In genomic region chr5:125870271-125870670, GRCh38 we compare ENCODE assay signal across 19 cellular contexts.
A peak's percentile ranks its signal among the peaks of the same experiment; 100 is the strongest.
DNase-seq lines count a peak whose midpoint lies in the region; ATAC-seq, FAIRE-seq and TF ChIP-seq lines count a peak whose summit lies in the region.
"Had no signal": no experiment of that assay in that cellular context is flagged by ENCODE, and none has a peak within 500 bp of the region (broad histone marks: within the 10 kb centered on the region; RNA-seq: fewer than 3 reads in every experiment).

No MANE protein-coding gene starts in this region.

- TF ChIP-seq CTCF in AG09319 (IDR thresholded peaks at IDR 0.05; ENCODE audit: low read depth, low read length) (no peak), SK-N-SH (IDR thresholded peaks at IDR 0.05) (no peak), foreskin fibroblast (IDR thresholded peaks at IDR 0.05; ENCODE audit: low read depth, low read length) (no peak)

- H3K4me2 ChIP-seq in SK-N-SH, result no peak overlapping the region

- H3K27me3 ChIP-seq in HAP-1 (ENCODE audit: low read depth) (peaks cover 6% of the 10 kb centered on the region; the same call in 1 of the 2 replicates), SK-N-SH (ENCODE audit: insufficient read depth) (no peaks in the 10 kb centered on the region)
- H3K27me3 ChIP-seq: heart left ventricle had no signal

- no peaks in the 10 kb centered on the region for H3K79me2 ChIP-seq in SK-N-SH (ENCODE audit: insufficient read depth)

- POLR2A ChIA-PET in SK-N-SH (lab: Yijun Ruan, JAX), result no interaction called here

- no peaks in the 10 kb centered on the region for H3K9me2 ChIP-seq in SK-N-SH

- ATAC-seq in GM18873 (IDR thresholded peaks at IDR 0.05; ENCODE audit: low FRiP score, unreplicated experiment), result no peak
- ATAC-seq in GM18870 (IDR thresholded peaks at IDR 0.05; ENCODE audit: unreplicated experiment), result no peak
- ATAC-seq: activated CD4-positive, CD25-positive, alpha-beta regulatory T cell treated with anti-CD3 and anti-CD28 coated beads, Interleukin-2, amount 50 U/mL, for 24 hours; heart left ventricle; psoas muscle; Right ventricle myocardium inferior had no signal

- 0% methylated on average over 1 of the region's 1 CpG for WGBS in SK-N-SH (ENCODE audit: low lambda C conversion rate)

- H3F3A ChIP-seq in SK-N-SH (replicated peaks; ENCODE audit: insufficient read depth), result no peaks in the 10 kb centered on the region

- H3K27ac ChIP-seq in SK-N-SH (ENCODE audit: low read depth in 2 of 2, low read length in 1 of 2), result peak overlapping the region in 1 of 2 experiments; percentile 87; a peak in 2 of 4 replicates
- H3K27ac ChIP-seq: heart left ventricle, psoas muscle had no signal

- peaks cover 13% of the 10 kb centered on the region for H3K4me1 ChIP-seq in HAP-1
- peaks cover 0 to 10% of the 10 kb centered on the region in 2 experiments; a peak in 1 of 4 replicates for H3K4me1 ChIP-seq in SK-N-SH (ENCODE audit: control insufficient read depth in 1 of 2, insufficient read depth in 2 of 2, low read depth in 1 of 2, low read length in 1 of 2)
- H3K4me1 ChIP-seq: heart left ventricle, psoas muscle had no signal

- no peak overlapping the region for H3K9ac ChIP-seq in SK-N-SH

- H3K4me3 ChIP-seq in HAP-1 (no peak overlapping the region), SK-N-SH (ENCODE audit: low read depth in 2 of 2, low read length in 1 of 2) (no peak overlapping the region), foreskin fibroblast (ENCODE audit: low read depth in 1 of 2, low read length in 2 of 2) (no peak overlapping the region)
- H3K4me3 ChIP-seq: heart left ventricle, psoas muscle had no signal

- TF ChIP-seq RAD21 in SK-N-SH (IDR thresholded peaks at IDR 0.05; ENCODE audit: low read length), result peak; percentile 53

- H3K9me3 ChIP-seq in HAP-1, result no peaks in the 10 kb centered on the region
- no peaks in the 10 kb centered on the region for H3K9me3 ChIP-seq in SK-N-SH
- H3K9me3 ChIP-seq: psoas muscle had no signal

- TF ChIP-seq EP300 in SK-N-SH (IDR thresholded peaks at IDR 0.05; ENCODE audit: borderline replicate concordance in 1 of 2, low read depth in 1 of 2, low read length in 1 of 2), result peak in 1 of 2 experiments; percentile 92; a peak in 2 of 4 replicates

- in situ Hi-C loops in HAP-1 (cut with MboI; ENCODE audit: low sequenced_read_pairs), result no loop called here

- H3K36me3 ChIP-seq in HAP-1 (replicated peaks) (no peaks in the 10 kb centered on the region), SK-N-SH (replicated peaks in 1 of 2; ENCODE audit: control insufficient read depth in 1 of 2, insufficient read depth in 2 of 2, low read length in 1 of 2) (no peaks in the 10 kb centered on the region)
- H3K36me3 ChIP-seq: heart left ventricle had no signal

- CTCF ChIA-PET in SK-N-SH (lab: Yijun Ruan, JAX), result interaction anchor here (0.6 to 1.2 kb wide), 3 partner anchors 12 to 35 kb away, joined by 3 to 4 read pairs (median 3); no protein-coding TSS in a partner anchor

- H2AFZ ChIP-seq in SK-N-SH (ENCODE audit: low read depth), result no peak overlapping the region

- no peak for FAIRE-seq in HTR-8/SVneo (lab: Jason Lieb, UNC)
- FAIRE-seq: colon had no signal

- DNase-seq in AG09319 (ENCODE audit: extremely low read depth, low read depth), result peak; percentile 32
- DNase-seq in HAP-1 (ENCODE audit: low spot score in 2 of 2), result peak; percentile 51 to 74
- peak; percentile 55 for DNase-seq in SK-N-SH
- DNase-seq in foreskin fibroblast, result peak; percentile 86 to 92
- DNase-seq in NOMO-1 treated with DMSO at 0.1 percent for 48 hours (lab: John Stamatoyannopoulos, UW; ENCODE audit: unreplicated experiment), result no peak
- DNase-seq in HTR-8/SVneo (ENCODE audit: insufficient read length, low spot score), result no peak
- DNase-seq: aorta; Calu3; heart left ventricle; MV-4-11; nephron progenitor cell; psoas muscle; stimulated activated naive CD4-positive, alpha-beta T cell treated with Interleukin-2 at 50 U/mL for 16 hours; T-helper 2 cell had no signal

- no peaks in the 10 kb centered on the region for H4K20me1 ChIP-seq in SK-N-SH (ENCODE audit: insufficient read depth)

TF ChIP-seq in SK-N-SH, 30 proteins besides CTCF, POLR2A, EP300 and RAD21:
- TF ChIP-seq SMC3 (IDR thresholded peaks at IDR 0.05; ENCODE audit: low read depth, low read length) (no peak), NFIC (IDR thresholded peaks at IDR 0.05; ENCODE audit: borderline replicate concordance) (no peak), CHD2 (IDR thresholded peaks at IDR 0.05; ENCODE audit: low read length, partially characterized antibody) (peak; percentile 60), GATA2 (CRISPR knock-in tag; IDR thresholded peaks at IDR 0.05) (peak; percentile 75), USF2 (IDR thresholded peaks at IDR 0.05; ENCODE audit: borderline replicate concordance, low read depth, low read length) (no peak), GABPA (IDR thresholded peaks at IDR 0.05; ENCODE audit: low read depth) (no peak), USF1 (IDR thresholded peaks at IDR 0.05; ENCODE audit: borderline replicate concordance, low read depth) (no peak), JUND (IDR thresholded peaks at IDR 0.05) (0 out of 2 replicates have a peak, but pooled peaks have one; percentile 14), TCF12 (IDR thresholded peaks at IDR 0.05) (peak; percentile 87), RXRA (IDR thresholded peaks at IDR 0.05; ENCODE audit: borderline replicate concordance, low read depth) (no peak), ELF1 (IDR thresholded peaks at IDR 0.05) (no peak), YY1 (IDR thresholded peaks at IDR 0.05; ENCODE audit: low read depth) (no peak), RCOR1 (IDR thresholded peaks at IDR 0.05; ENCODE audit: low read length) (peak; percentile 72), FOSL2 (IDR thresholded peaks at IDR 0.05; ENCODE audit: borderline replicate concordance, low read depth) (peak; percentile 33; the same call in 1 of the 2 replicates), MEF2A (IDR thresholded peaks at IDR 0.05; ENCODE audit: borderline replicate concordance, low read depth) (no peak), MXI1 (IDR thresholded peaks at IDR 0.05; ENCODE audit: low read depth, low read length) (no peak; the same call in 1 of the 2 replicates), PBX3 (IDR thresholded peaks at IDR 0.05) (peak; percentile 23), REST (IDR thresholded peaks at IDR 0.05; ENCODE audit: low read depth, low read length) (no peak), FOXJ3 (CRISPR knock-in tag; IDR thresholded peaks at IDR 0.05) (peak; percentile 59; the same call in 1 of the 2 replicates)

Comparison
In these comparisons a context has a peak if more than half of its experiments do, and no peak if none do; other contexts are left out.
1. DNase-seq: peak in AG09319 (single experiment), HAP-1 (2 of 2), SK-N-SH (single experiment) and foreskin fibroblast (2 of 2); none in NOMO-1 treated with DMSO at 0.1 percent for 48 hours (single experiment) and HTR-8/SVneo (single experiment).